Comparison of ENCODE assay signal across 11 cellular contexts in genomic region chr10:46490285-46490684, GRCh38. TPM values are rescaled to one million over a fixed set of nuclear protein-coding genes. Genes with fewer than 3 reads are reported as not detected.
A peak's percentile ranks its signal among the peaks of the same experiment; 100 is the strongest.
DNase-seq lines count a peak whose midpoint lies in the region; ATAC-seq and TF ChIP-seq lines count a peak whose summit lies in the region.
"Not testable (repeated sequence)": the region's sequence is repeated elsewhere in the genome, so short reads cannot be mapped to it uniquely, and the experiment has no call there.
"Had no signal": no experiment of that assay in that cellular context is flagged by ENCODE, and none has a peak within 500 bp of the region (broad histone marks: within the 10 kb centered on the region; RNA-seq: fewer than 3 reads in every experiment).

No MANE protein-coding gene starts in this region.

- ATAC-seq in upper lobe of left lung (ENCODE audit: low FRiP score in 2 of 2), result peak; percentile 11 to 23

- not testable (repeated sequence) for H3K36me3 ChIP-seq in esophagus muscularis mucosa, sigmoid colon, upper lobe of left lung

- H3K27ac ChIP-seq in esophagus muscularis mucosa (replicated peaks in 1 of 4); sigmoid colon; upper lobe of left lung: not testable (repeated sequence)

- intact Hi-C loops in esophagus muscularis mucosa (cut with DNase I); cardiac septum (cut with DNase I); sigmoid colon (cut with DNase I): not testable (repeated sequence)

- not testable (repeated sequence) for TF ChIP-seq POLR2A in esophagus muscularis mucosa (IDR thresholded peaks at IDR 0.05; ENCODE audit: low read depth); sigmoid colon (IDR thresholded peaks at IDR 0.05); upper lobe of left lung (IDR thresholded peaks at IDR 0.05)

- H3K4me1 ChIP-seq in esophagus muscularis mucosa, sigmoid colon, upper lobe of left lung: not testable (repeated sequence)

- WGBS in esophagus muscularis mucosa, result no CpG with 5 or more reads among the region's 11 CpGs
- 93 to 94% methylated on average over 9 of the region's 11 CpGs for WGBS in sigmoid colon, 2 donors
- WGBS in upper lobe of left lung, 2 donors, result 82% methylated on average over 6 of the region's 11 CpGs; no CpG with 5 or more reads in 1 of the 2 donors

- not testable (repeated sequence) for H3K4me3 ChIP-seq in esophagus muscularis mucosa, sigmoid colon, upper lobe of left lung

- not testable (repeated sequence) for TF ChIP-seq CTCF in esophagus muscularis mucosa (IDR thresholded peaks at IDR 0.05); sigmoid colon (IDR thresholded peaks at IDR 0.05); upper lobe of left lung (IDR thresholded peaks at IDR 0.05)

- DNase-seq in H4 (ENCODE audit: low spot score) (peak; percentile 0), esophagus muscularis mucosa (ENCODE audit: extremely low spot score) (peak; percentile 26), cardiac septum (ENCODE audit: low spot score) (peak; percentile 39), mesenteric fat pad (ENCODE audit: low spot score) (peak; percentile 24), sigmoid colon (peak; percentile 42)
- DNase-seq in activated CD8-positive, alpha-beta memory T cell treated with anti-CD3 and anti-CD28 coated beads for 24 hours, result peak; percentile 41
- not testable (repeated sequence) for DNase-seq in upper lobe of left lung

- H3K9me3 ChIP-seq in esophagus muscularis mucosa, sigmoid colon, upper lobe of left lung: not testable (repeated sequence)

- TF ChIP-seq EP300 in esophagus muscularis mucosa (IDR thresholded peaks at IDR 0.05); sigmoid colon (IDR thresholded peaks at IDR 0.05); upper lobe of left lung (IDR thresholded peaks at IDR 0.05): not testable (repeated sequence)

- H3K27me3 ChIP-seq in esophagus muscularis mucosa, sigmoid colon, upper lobe of left lung: not testable (repeated sequence)

RNA-seq across cellular contexts. Expression of gene NPY4R, which starts 24.5 kb away (rescaled TPM):
- total RNA-seq in H4 (2014; rRNA removed; shearing (Covaris generic)), result not detected in 2 replicates
- total RNA-seq in esophagus muscularis mucosa, result not detected
- not detected for total RNA-seq in cardiac septum
- total RNA-seq in mesenteric fat pad, result not detected
- 1 to 10 TPM; 1.5 to 6.6 (median 4.1) TPM for total RNA-seq in sigmoid colon
- 1 to 10 TPM in 2 of 3 donors, under 1 TPM in 1; 0.46 to 3.1 (median 2.4) TPM for polyA plus RNA-seq in sigmoid colon
- 1 to 10 TPM in 1 of 6 donors, under 1 TPM in 1, not detected in 4; 0.69 to 3.3 TPM for total RNA-seq in upper lobe of left lung
- total RNA-seq: CD4-positive, alpha-beta memory T cell; Daoy; GM23248; H7 had no signal
- polyA plus RNA-seq: CD4-positive, alpha-beta memory T cell; GM23248 had no signal
